19 cellular contexts compared by ENCODE assay signal in genomic region chr10:5527332-5528200, GRCh38. TPM values are rescaled to one million over a fixed set of nuclear protein-coding genes. Genes with fewer than 3 reads are reported as not detected.
DNase-seq lines count a peak whose midpoint lies in the region; ATAC-seq, FAIRE-seq and TF ChIP-seq lines count a peak whose summit lies in the region.
"Had no signal": no experiment of that assay in that cellular context is flagged by ENCODE, and none has a peak within 500 bp of the region (broad histone marks: within the 10 kb centered on the region; RNA-seq: fewer than 3 reads in every experiment).

No MANE protein-coding gene starts in this region.

- WGBS in spleen, 5 donors, result 75 to 88% (median 80%) methylated on average over 10 of the region's 10 CpGs
- WGBS in small intestine, 3 donors, result 50 to 70% (median 60%) methylated on average over 10 of the region's 10 CpGs

- intact Hi-C loops in head of caudate nucleus (cut with DNase I), result no loop called here
- intact Hi-C loops in spleen (cut with DNase I; ENCODE audit: low total_unique reads), result no loop called here

- TF ChIP-seq CTCF in spleen (IDR thresholded peaks at IDR 0.05 in 8 of 11, conservative IDR thresholded peaks at IDR 0.05 in 3 of 11), result no peak

- no peaks in the 10 kb centered on the region for H3K36me3 ChIP-seq in spleen
- no peaks in the 10 kb centered on the region for H3K36me3 ChIP-seq in small intestine (ENCODE audit: control insufficient read depth in 2 of 2, insufficient read depth in 2 of 2, low read length in 2 of 2)
- H3K36me3 ChIP-seq: left ventricle myocardium inferior had no signal

- no peak for FAIRE-seq in small intestine (lab: Jason Lieb, UNC)
- FAIRE-seq: GM18507, TTC549 had no signal

- no peaks in the 10 kb centered on the region for H3K4me1 ChIP-seq in spleen
- H3K4me1 ChIP-seq in small intestine (ENCODE audit: control insufficient read depth in 2 of 2, insufficient read depth in 1 of 2, low read depth in 1 of 2, low read length in 1 of 2), result no peaks in the 10 kb centered on the region
- H3K4me1 ChIP-seq: left ventricle myocardium inferior had no signal

- CTCF ChIA-PET in activated CD8-positive, alpha-beta memory T cell treated with anti-CD3 and anti-CD28 coated beads, Interleukin-2, amount 10 ng/mL, durations not matched to agents 7 days and 5 days (lab: Charles Lee), result no interaction called here
- CTCF ChIA-PET in activated CD8-positive, alpha-beta T cell treated with anti-CD3 and anti-CD28 coated beads, Interleukin-2, amount 10 ng/mL, durations not matched to agents 7 days and 5 days (lab: Charles Lee), result no interaction called here

- peaks cover 5% of the 10 kb centered on the region for H3K27me3 Mint-ChIP-seq in activated CD8-positive, alpha-beta memory T cell treated with anti-CD3 and anti-CD28 coated beads, Interleukin-2, amount 10 ng/mL, durations not matched to agents 7 days and 5 days
- H3K27me3 Mint-ChIP-seq in activated CD8-positive, alpha-beta T cell treated with anti-CD3 and anti-CD28 coated beads, Interleukin-2, amount 10 ng/mL, durations not matched to agents 7 days and 5 days (ENCODE audit: low read depth), result no peaks in the 10 kb centered on the region
- H3K27me3 Mint-ChIP-seq: naive thymus-derived CD4-positive, alpha-beta T cell; type B pancreatic cell had no signal

- no peaks in the 10 kb centered on the region for H3K4me1 Mint-ChIP-seq in activated CD8-positive, alpha-beta memory T cell treated with anti-CD3 and anti-CD28 coated beads, Interleukin-2, amount 10 ng/mL, durations not matched to agents 7 days and 5 days
- H3K4me1 Mint-ChIP-seq in activated CD8-positive, alpha-beta T cell treated with anti-CD3 and anti-CD28 coated beads, Interleukin-2, amount 10 ng/mL, durations not matched to agents 7 days and 5 days (ENCODE audit: low read depth), result no peaks in the 10 kb centered on the region

- POLR2A ChIA-PET in activated CD8-positive, alpha-beta T cell treated with anti-CD3 and anti-CD28 coated beads, Interleukin-2, amount 10 ng/mL, durations not matched to agents 7 days and 5 days (lab: Charles Lee), result no interaction called here

- no peak for TF ChIP-seq POLR2A in spleen (IDR thresholded peaks at IDR 0.05)

- no peak for ATAC-seq in activated CD8-positive, alpha-beta memory T cell treated with anti-CD3 and anti-CD28 coated beads, Interleukin-2, amount 10 ng/mL, durations not matched to agents 7 days and 5 days
- no peak for ATAC-seq in activated CD8-positive, alpha-beta T cell treated with anti-CD3 and anti-CD28 coated beads, Interleukin-2, amount 10 ng/mL, durations not matched to agents 7 days and 5 days
- ATAC-seq: naive thymus-derived CD4-positive, alpha-beta T cell had no signal

- H3K27ac Mint-ChIP-seq in activated CD8-positive, alpha-beta memory T cell treated with anti-CD3 and anti-CD28 coated beads, Interleukin-2, amount 10 ng/mL, durations not matched to agents 7 days and 5 days, result no peak overlapping the region
- no peak overlapping the region for H3K27ac Mint-ChIP-seq in activated CD8-positive, alpha-beta T cell treated with anti-CD3 and anti-CD28 coated beads, Interleukin-2, amount 10 ng/mL, durations not matched to agents 7 days and 5 days
- H3K27ac Mint-ChIP-seq: type B pancreatic cell had no signal

- no peak overlapping the region for H3K27ac ChIP-seq in spleen
- H3K27ac ChIP-seq in small intestine (ENCODE audit: low read depth in 1 of 2, low read length in 1 of 2), result no peak overlapping the region
- H3K27ac ChIP-seq: left ventricle myocardium inferior had no signal

- H3K4me3 Mint-ChIP-seq in activated CD8-positive, alpha-beta memory T cell treated with anti-CD3 and anti-CD28 coated beads, Interleukin-2, amount 10 ng/mL, durations not matched to agents 7 days and 5 days, result no peak overlapping the region
- no peak overlapping the region for H3K4me3 Mint-ChIP-seq in activated CD8-positive, alpha-beta T cell treated with anti-CD3 and anti-CD28 coated beads, Interleukin-2, amount 10 ng/mL, durations not matched to agents 7 days and 5 days
- H3K4me3 Mint-ChIP-seq: naive thymus-derived CD4-positive, alpha-beta T cell; type B pancreatic cell had no signal

- peak; percentile 46 for DNase-seq in activated CD8-positive, alpha-beta memory T cell treated with anti-CD3 and anti-CD28 coated beads, Interleukin-2, amount 50 U/mL, for 48 hours
- no peak for DNase-seq in activated CD8-positive, alpha-beta memory T cell treated with anti-CD3 and anti-CD28 coated beads, Interleukin-2, amount 10 ng/mL, durations not matched to agents 7 days and 5 days
- DNase-seq in NCI-H510A (lab: John Stamatoyannopoulos, UW) (peak; percentile 42), head of caudate nucleus (peak in 25 of 42 donors; percentile 8 to 75 (median 36)), spleen (peak; percentile 34), small intestine (no peak), cerebellar nuclear complex (lab: John Stamatoyannopoulos, UW) (no peak)
- DNase-seq in activated CD8-positive, alpha-beta T cell treated with anti-CD3 and anti-CD28 coated beads, Interleukin-2, amount 10 ng/mL, durations not matched to agents 7 days and 5 days, result no peak
- DNase-seq: left ventricle myocardium inferior; naive thymus-derived CD4-positive, alpha-beta T cell; NCI-H2171; SK-N-SH; stimulated activated CD4-positive, alpha-beta T cell treated with anti-CD3 and anti-CD28 coated beads, Interleukin-2, amount 100 ng/mL, for 48 hours had no signal

- no peaks in the 10 kb centered on the region for H3K9me3 Mint-ChIP-seq in activated CD8-positive, alpha-beta memory T cell treated with anti-CD3 and anti-CD28 coated beads, Interleukin-2, amount 10 ng/mL, durations not matched to agents 7 days and 5 days (ENCODE audit: low read depth)
- H3K9me3 Mint-ChIP-seq in activated CD8-positive, alpha-beta T cell treated with anti-CD3 and anti-CD28 coated beads, Interleukin-2, amount 10 ng/mL, durations not matched to agents 7 days and 5 days (ENCODE audit: insufficient read depth), result no peaks in the 10 kb centered on the region
- H3K9me3 Mint-ChIP-seq: naive thymus-derived CD4-positive, alpha-beta T cell; type B pancreatic cell had no signal

- H3K36me3 Mint-ChIP-seq in activated CD8-positive, alpha-beta memory T cell treated with anti-CD3 and anti-CD28 coated beads, Interleukin-2, amount 10 ng/mL, durations not matched to agents 7 days and 5 days, result no peaks in the 10 kb centered on the region
- no peaks in the 10 kb centered on the region for H3K36me3 Mint-ChIP-seq in activated CD8-positive, alpha-beta T cell treated with anti-CD3 and anti-CD28 coated beads, Interleukin-2, amount 10 ng/mL, durations not matched to agents 7 days and 5 days (ENCODE audit: low read depth)
- H3K36me3 Mint-ChIP-seq: naive thymus-derived CD4-positive, alpha-beta T cell; type B pancreatic cell had no signal

- H3K27me3 ChIP-seq in spleen (replicated peaks in 1 of 7), result no peaks in the 10 kb centered on the region
- no peaks in the 10 kb centered on the region for H3K27me3 ChIP-seq in small intestine (ENCODE audit: control insufficient read depth in 2 of 2, insufficient read depth in 2 of 2, low read length in 2 of 2)

- H3K4me3 ChIP-seq in spleen (no peak overlapping the region), small intestine (ENCODE audit: low read depth in 1 of 2, low read length in 2 of 2) (no peak overlapping the region)
- H3K4me3 ChIP-seq: left ventricle myocardium inferior had no signal

- H3K9me3 ChIP-seq in spleen (no peaks in the 10 kb centered on the region), small intestine (ENCODE audit: control insufficient read depth, low read depth) (no peaks in the 10 kb centered on the region)
- H3K9me3 ChIP-seq: left ventricle myocardium inferior, SK-N-SH had no signal

RNA-seq across cellular contexts. Expression of gene CALML3, which starts 2.8 kb away (rescaled TPM):
- not detected for total RNA-seq in activated CD8-positive, alpha-beta memory T cell treated with anti-CD3 and anti-CD28 coated beads, Interleukin-2, amount 10 ng/mL, durations not matched to agents 7 days and 5 days
- not detected for total RNA-seq in spleen
- under 1 TPM in 1 of 3 donors, not detected in 2; 0.10 TPM for polyA plus RNA-seq in spleen
- polyA plus RNA-seq in small intestine, result under 1 TPM in 2 of 3 donors, not detected in 1; 0.07 to 0.27 TPM
- total RNA-seq in activated CD8-positive, alpha-beta T cell treated with anti-CD3 and anti-CD28 coated beads, Interleukin-2, amount 10 ng/mL, durations not matched to agents 7 days and 5 days, result not detected
- total RNA-seq: activated CD8-positive, alpha-beta memory T cell treated with anti-CD3 and anti-CD28 coated beads for 36 hours; dermis microvascular lymphatic vessel endothelial cell; left ventricle myocardium inferior; naive thymus-derived CD4-positive, alpha-beta T cell had no signal
- polyA plus RNA-seq: AG04450; naive thymus-derived CD4-positive, alpha-beta T cell; SK-N-SH had no signal

RNA-seq across cellular contexts. Expression of gene CALML5, which starts 28.2 kb away (rescaled TPM):
- total RNA-seq in activated CD8-positive, alpha-beta memory T cell treated with anti-CD3 and anti-CD28 coated beads, Interleukin-2, amount 10 ng/mL, durations not matched to agents 7 days and 5 days, result not detected
- total RNA-seq in spleen, result not detected
- polyA plus RNA-seq in spleen, result under 1 TPM in 1 of 3 donors, not detected in 2; 0.13 TPM
- not detected for polyA plus RNA-seq in small intestine
- total RNA-seq in activated CD8-positive, alpha-beta T cell treated with anti-CD3 and anti-CD28 coated beads, Interleukin-2, amount 10 ng/mL, durations not matched to agents 7 days and 5 days, result not detected
- total RNA-seq: activated CD8-positive, alpha-beta memory T cell treated with anti-CD3 and anti-CD28 coated beads for 36 hours; dermis microvascular lymphatic vessel endothelial cell; left ventricle myocardium inferior; naive thymus-derived CD4-positive, alpha-beta T cell had no signal
- polyA plus RNA-seq: AG04450; naive thymus-derived CD4-positive, alpha-beta T cell; SK-N-SH had no signal

Comparison
In these comparisons a context has a peak if more than half of its experiments do, and no peak if none do; other contexts are left out.
1. DNase-seq: peak in activated CD8-positive, alpha-beta memory T cell treated with anti-CD3 and anti-CD28 coated beads, Interleukin-2, amount 50 U/mL, for 48 hours (single experiment), NCI-H510A (single experiment), head of caudate nucleus (25 of 42) and spleen (single experiment); none in activated CD8-positive, alpha-beta memory T cell treated with anti-CD3 and anti-CD28 coated beads, Interleukin-2, amount 10 ng/mL, durations not matched to agents 7 days and 5 days (single experiment), small intestine (single experiment), cerebellar nuclear complex (0 of 2) and activated CD8-positive, alpha-beta T cell treated with anti-CD3 and anti-CD28 coated beads, Interleukin-2, amount 10 ng/mL, durations not matched to agents 7 days and 5 days (single experiment).